Comparison of ENCODE assay signal across 10 cellular contexts in the genomic region with DNA sequence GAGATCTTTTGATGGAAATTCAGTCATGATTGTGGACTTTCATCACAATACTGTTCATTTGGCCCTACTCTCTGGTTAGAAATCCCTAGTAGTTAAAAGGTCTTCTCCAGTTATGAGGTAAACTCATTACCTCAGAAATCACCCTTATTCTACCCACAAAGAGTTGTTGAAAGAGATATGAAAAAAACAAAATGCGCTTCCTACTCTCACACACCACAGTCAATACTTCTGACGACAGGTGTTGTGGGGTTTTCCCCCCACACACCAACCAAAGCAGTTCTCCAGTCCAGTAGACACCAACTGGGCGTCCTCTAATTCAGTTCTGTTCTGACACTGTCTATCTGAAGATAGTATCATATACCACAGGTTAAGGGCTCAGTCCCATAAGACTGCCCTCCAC. TPM values are rescaled to one million over a fixed set of nuclear protein-coding genes. Genes with fewer than 3 reads are reported as not detected.
A peak's percentile ranks its signal among the peaks of the same experiment; 100 is the strongest.
DNase-seq lines count a peak whose midpoint lies in the region; ATAC-seq lines count a peak whose summit lies in the region.
"Had no signal": no experiment of that assay in that cellular context is flagged by ENCODE, and none has a peak within 500 bp of the region (broad histone marks: within the 10 kb centered on the region; RNA-seq: fewer than 3 reads in every experiment).

No MANE protein-coding gene starts in this region.

- intact Hi-C loops in Right ventricle myocardium superior (cut with DNase I) = no loop called here

- DNase-seq in activated naive CD8-positive, alpha-beta T cell treated with anti-CD3 and anti-CD28 coated beads, Interleukin-2, amount 50 U/mL, for 24 hours = no peak
- DNase-seq in dermis blood vessel endothelial cell (no peak), NCI-H2227 treated with DMSO at 0.1 percent for 48 hours (lab: John Stamatoyannopoulos, UW) (no peak), NCI-H2029 (lab: John Stamatoyannopoulos, UW) (no peak), Right ventricle myocardium superior (no peak)
- DNase-seq: CD4-positive, alpha-beta T cell; testis had no signal

- no peaks in the 10 kb centered on the region for H3K9me3 Mint-ChIP-seq in activated naive CD8-positive, alpha-beta T cell treated with anti-CD3 and anti-CD28 coated beads, Interleukin-2, amount 50 U/mL, for 24 hours
- H3K9me3 Mint-ChIP-seq: CD4-positive, alpha-beta T cell had no signal

- H3K27ac Mint-ChIP-seq in activated naive CD8-positive, alpha-beta T cell treated with anti-CD3 and anti-CD28 coated beads, Interleukin-2, amount 50 U/mL, for 24 hours = no peak overlapping the region
- H3K27ac Mint-ChIP-seq: CD4-positive, alpha-beta T cell had no signal

- ATAC-seq in GM18520 (IDR thresholded peaks at IDR 0.05; ENCODE audit: unreplicated experiment) = peak; percentile 97
- ATAC-seq in GM21423 (IDR thresholded peaks at IDR 0.05; ENCODE audit: unreplicated experiment) = peak; percentile 92
- peak; percentile 85 for ATAC-seq in HG03060 (IDR thresholded peaks at IDR 0.05; ENCODE audit: low read depth, unreplicated experiment)
- peak; percentile 24 for ATAC-seq in activated naive CD8-positive, alpha-beta T cell treated with anti-CD3 and anti-CD28 coated beads, Interleukin-2, amount 50 U/mL, for 24 hours
- no peak for ATAC-seq in Right ventricle myocardium superior (ENCODE audit: poor library complexity)

- peaks cover 1% of the 10 kb centered on the region for H3K36me3 Mint-ChIP-seq in activated naive CD8-positive, alpha-beta T cell treated with anti-CD3 and anti-CD28 coated beads, Interleukin-2, amount 50 U/mL, for 24 hours (ENCODE audit: low read depth)

- no peaks in the 10 kb centered on the region for H3K27me3 Mint-ChIP-seq in activated naive CD8-positive, alpha-beta T cell treated with anti-CD3 and anti-CD28 coated beads, Interleukin-2, amount 50 U/mL, for 24 hours
- H3K27me3 Mint-ChIP-seq: CD4-positive, alpha-beta T cell had no signal

- no peak overlapping the region for H3K4me3 Mint-ChIP-seq in activated naive CD8-positive, alpha-beta T cell treated with anti-CD3 and anti-CD28 coated beads, Interleukin-2, amount 50 U/mL, for 24 hours
- H3K4me3 Mint-ChIP-seq: CD4-positive, alpha-beta T cell had no signal

- peaks cover 1% of the 10 kb centered on the region for H3K4me1 Mint-ChIP-seq in activated naive CD8-positive, alpha-beta T cell treated with anti-CD3 and anti-CD28 coated beads, Interleukin-2, amount 50 U/mL, for 24 hours

RNA-seq across cellular contexts. Expression of gene TRMT5, which starts 54.9 kb away (rescaled TPM):
- total RNA-seq in dermis blood vessel endothelial cell = 10.7 and 13.1 TPM in 2 replicates
- 4.4 TPM for total RNA-seq in Right ventricle myocardium superior

RNA-seq across cellular contexts. Expression of gene SLC38A6, which starts 55.0 kb away (rescaled TPM):
- total RNA-seq in dermis blood vessel endothelial cell = 17.8 and 21.4 TPM in 2 replicates
- total RNA-seq in Right ventricle myocardium superior = 4.9 TPM
